In genomic region chr19:15115080-15115479, GRCh38 we compare ENCODE assay signal across 12 cellular contexts. TPM values are rescaled to one million over a fixed set of nuclear protein-coding genes. Genes with fewer than 3 reads are reported as not detected.
DNase-seq lines count a peak whose midpoint lies in the region; ATAC-seq and TF ChIP-seq lines count a peak whose summit lies in the region.
"Had no signal": no experiment of that assay in that cellular context is flagged by ENCODE, and none has a peak within 500 bp of the region (broad histone marks: within the 10 kb centered on the region; RNA-seq: fewer than 3 reads in every experiment).

No MANE protein-coding gene starts in this region.

- peaks cover 4% of the 10 kb centered on the region for H3K27me3 Mint-ChIP-seq in HFFc6 (ENCODE audit: insufficient read depth)
- H3K27me3 Mint-ChIP-seq in endodermal cell (ENCODE audit: insufficient read depth): no peaks in the 10 kb centered on the region
- no peaks in the 10 kb centered on the region for H3K27me3 Mint-ChIP-seq in neural progenitor cell (ENCODE audit: insufficient read depth, low read depth)
- no peaks in the 10 kb centered on the region for H3K27me3 Mint-ChIP-seq in activated T-cell treated with anti-CD3 and anti-CD28 coated beads, Interleukin-2, amount 50 U/mL, for 72 hours (ENCODE audit: low read depth)

- H3K4me2 ChIP-seq in neural progenitor cell: no peak overlapping the region

- no peak overlapping the region for H3K9ac ChIP-seq in endodermal cell (ENCODE audit: extremely low read depth, low read length, poor library complexity, severe bottlenecking)
- peak overlapping the region in 1 of 3 donors; percentile 16 for H3K9ac ChIP-seq in skeletal muscle tissue (ENCODE audit: low read depth in 1 of 3, low read length in 3 of 3)
- H3K9ac ChIP-seq in neural progenitor cell: no peak overlapping the region

- H3K27me3 ChIP-seq in endodermal cell (ENCODE audit: control insufficient read depth, insufficient read depth, low read length, poor library complexity, severe bottlenecking) (no peaks in the 10 kb centered on the region), layer of hippocampus (ENCODE audit: control insufficient read depth, insufficient read depth, low read length) (no peaks in the 10 kb centered on the region), skeletal muscle tissue (ENCODE audit: control insufficient read depth in 3 of 3, insufficient read depth in 3 of 3, low read length in 3 of 3) (no peaks in the 10 kb centered on the region), neural progenitor cell (no peaks in the 10 kb centered on the region)
- H3K27me3 ChIP-seq: neutrophil had no signal

- H4K20me1 ChIP-seq in neural progenitor cell (ENCODE audit: low read depth): no peaks in the 10 kb centered on the region

- 95 to 96% methylated on average over 11 to 13 of the region's 13 CpGs for WGBS in endodermal cell (ENCODE audit: insufficient coverage in 1 of 2, insufficient read length in 1 of 2), 2 experiments

- H3K4me1 Mint-ChIP-seq in HFFc6 (ENCODE audit: low read depth): peaks cover 16% of the 10 kb centered on the region
- no peaks in the 10 kb centered on the region for H3K4me1 Mint-ChIP-seq in endodermal cell
- no peaks in the 10 kb centered on the region for H3K4me1 Mint-ChIP-seq in neural progenitor cell
- no peaks in the 10 kb centered on the region for H3K4me1 Mint-ChIP-seq in activated T-cell treated with anti-CD3 and anti-CD28 coated beads, Interleukin-2, amount 50 U/mL, for 72 hours (ENCODE audit: low read depth)

- H3K4me3 Mint-ChIP-seq in HFFc6 (no peak overlapping the region), endodermal cell (no peak overlapping the region), neural progenitor cell (no peak overlapping the region)
- no peak overlapping the region for H3K4me3 Mint-ChIP-seq in activated T-cell treated with anti-CD3 and anti-CD28 coated beads, Interleukin-2, amount 50 U/mL, for 72 hours
- H3K4me3 Mint-ChIP-seq: T-helper 1 cell treated with Interleukin-12 subunit alpha and Interleukin-12 subunit beta and Interleukin-4 antibody, amounts not matched to agents 30 μg/mL and 1 μg/mL, for 36 hours had no signal

- H3K36me3 Mint-ChIP-seq in HFFc6 (ENCODE audit: low read depth): peaks cover 43% of the 10 kb centered on the region
- peaks cover 71% of the 10 kb centered on the region for H3K36me3 Mint-ChIP-seq in endodermal cell (ENCODE audit: low read depth)
- H3K36me3 Mint-ChIP-seq in neural progenitor cell: peaks cover 24% of the 10 kb centered on the region
- peaks cover 3 to 14% of the 10 kb centered on the region in 2 donors for H3K36me3 Mint-ChIP-seq in activated T-cell treated with anti-CD3 and anti-CD28 coated beads, Interleukin-2, amount 50 U/mL, for 72 hours (ENCODE audit: insufficient read depth in 2 of 2)

- H3K4me3 ChIP-seq in endodermal cell (ENCODE audit: low read length) (no peak overlapping the region), skeletal muscle tissue (ENCODE audit: low read length in 3 of 3) (no peak overlapping the region), neural progenitor cell (no peak overlapping the region)

- peak overlapping the region; percentile 69 for H3K27ac Mint-ChIP-seq in HFFc6
- H3K27ac Mint-ChIP-seq in endodermal cell: no peak overlapping the region
- no peak overlapping the region for H3K27ac Mint-ChIP-seq in neural progenitor cell
- H3K27ac Mint-ChIP-seq in activated T-cell treated with anti-CD3 and anti-CD28 coated beads, Interleukin-2, amount 50 U/mL, for 72 hours: no peak overlapping the region
- H3K27ac Mint-ChIP-seq: T-helper 1 cell treated with Interleukin-12 subunit alpha and Interleukin-12 subunit beta and Interleukin-4 antibody, amounts not matched to agents 30 μg/mL and 1 μg/mL, for 36 hours had no signal

- H2AFZ ChIP-seq in neural progenitor cell (replicated peaks): no peak overlapping the region

- ATAC-seq in activated T-cell treated with anti-CD3 and anti-CD28 coated beads, Interleukin-2, amount 50 U/mL, for 72 hours (replicated peaks in 1 of 2): no peak

- H3F3A ChIP-seq in neural progenitor cell (ENCODE audit: low read depth): peaks cover 30% of the 10 kb centered on the region

- in situ Hi-C loops in GM13977 (cut with MboI; ENCODE audit: low pct_unique_long_range_greater_than_20kb, low sequenced_read_pairs, unreplicated experiment): no loop called here

- no peak for TF ChIP-seq CTCF in HFFc6 (IDR thresholded peaks at IDR 0.05)
- TF ChIP-seq CTCF in endodermal cell (conservative IDR thresholded peaks at IDR 0.05): no peak
- no peak for TF ChIP-seq CTCF in neural progenitor cell (IDR thresholded peaks at IDR 0.05)
- TF ChIP-seq CTCF in GM13977 (IDR thresholded peaks at IDR 0.05; ENCODE audit: extremely low read depth, insufficient read depth, missing control alignments): no peak

- H3K36me3 ChIP-seq in endodermal cell (ENCODE audit: control insufficient read depth, insufficient read depth, low read length) (peaks cover 75% of the 10 kb centered on the region), skeletal muscle tissue (ENCODE audit: control insufficient read depth in 3 of 3, insufficient read depth in 3 of 3, low read length in 3 of 3) (peaks cover 54 to 69% (median 67%) of the 10 kb centered on the region in 3 donors), neural progenitor cell (peaks cover 3% of the 10 kb centered on the region)

- DNase-seq in HFFc6: peak; percentile 42
- DNase-seq in endodermal cell: no peak
- DNase-seq in neural progenitor cell (ENCODE audit: low spot score): no peak
- no peak for DNase-seq in activated T-cell treated with anti-CD3 and anti-CD28 coated beads, Interleukin-2, amount 50 U/mL, for 72 hours
- DNase-seq in NCI-H748 (lab: John Stamatoyannopoulos, UW; ENCODE audit: unreplicated experiment): no peak
- DNase-seq in GM13977 (ENCODE audit: low spot score): no peak

- H3K27ac ChIP-seq in endodermal cell (ENCODE audit: low read depth, low read length): peak overlapping the region; percentile 63
- H3K27ac ChIP-seq in layer of hippocampus (ENCODE audit: low read depth, low read length): peak overlapping the region; percentile 15
- H3K27ac ChIP-seq in skeletal muscle tissue (ENCODE audit: low read depth, low read length): peak overlapping the region; percentile 11
- H3K27ac ChIP-seq in neural progenitor cell: no peak overlapping the region
- H3K27ac ChIP-seq: neutrophil had no signal

- H3K79me2 ChIP-seq in neural progenitor cell (ENCODE audit: low read depth): no peaks in the 10 kb centered on the region

- no peaks in the 10 kb centered on the region for H3K9me3 Mint-ChIP-seq in HFFc6
- no peaks in the 10 kb centered on the region for H3K9me3 Mint-ChIP-seq in endodermal cell
- no peaks in the 10 kb centered on the region for H3K9me3 Mint-ChIP-seq in neural progenitor cell
- H3K9me3 Mint-ChIP-seq in activated T-cell treated with anti-CD3 and anti-CD28 coated beads, Interleukin-2, amount 50 U/mL, for 72 hours: no peaks in the 10 kb centered on the region
- H3K9me3 Mint-ChIP-seq: T-helper 1 cell treated with Interleukin-12 subunit alpha and Interleukin-12 subunit beta and Interleukin-4 antibody, amounts not matched to agents 30 μg/mL and 1 μg/mL, for 36 hours had no signal

- H3K4me1 ChIP-seq in endodermal cell (ENCODE audit: control insufficient read depth, insufficient read depth, low read length) (no peaks in the 10 kb centered on the region), skeletal muscle tissue (ENCODE audit: control insufficient read depth in 3 of 3, insufficient read depth in 3 of 3, low read length in 3 of 3) (peaks cover 5 to 16% (median 8%) of the 10 kb centered on the region in 3 donors), neural progenitor cell (no peaks in the 10 kb centered on the region)

- H3K9me3 ChIP-seq in endodermal cell (ENCODE audit: control insufficient read depth, low read length) (peaks cover 6% of the 10 kb centered on the region), skeletal muscle tissue (ENCODE audit: control insufficient read depth in 3 of 3, low read length in 3 of 3) (no peaks in the 10 kb centered on the region), neural progenitor cell (ENCODE audit: low read depth) (no peaks in the 10 kb centered on the region)
- H3K9me3 ChIP-seq: neutrophil had no signal

RNA-seq across cellular contexts. Expression of gene SYDE1, which starts 7.9 kb away (rescaled TPM):
- total RNA-seq in HFFc6 (2021; fragmentation: NEBNext Ultra II Directional; extraction: Animal tissue kit (Norgen Biotek cat#: 25700)): 10 to 100 TPM; 88.6 to 96.1 (median 92.0) TPM
- total RNA-seq in endodermal cell (10 to 100 TPM in 1 of 2 donors, 1 to 10 TPM in 1; 8.9 to 12.2 TPM), skeletal muscle tissue (7.3 TPM), neural progenitor cell (ENCODE audit: low replicate concordance) (8.0 and 25.2 TPM in 2 replicates)
- polyA plus RNA-seq in endodermal cell (2013, experiment 1 of 2): 12.9 TPM
- 11.9 TPM for polyA plus RNA-seq in endodermal cell (2013, experiment 2 of 2)
- 1 to 10 TPM; 1.4 to 1.6 TPM for total RNA-seq in activated T-cell treated with anti-CD3 and anti-CD28 coated beads, Interleukin-2, amount 50 U/mL, for 72 hours

RNA-seq across cellular contexts. Expression of gene OR1I1, which starts 33.1 kb away (rescaled TPM):
- total RNA-seq in HFFc6 (2021; fragmentation: NEBNext Ultra II Directional; extraction: Animal tissue kit (Norgen Biotek cat#: 25700)): not detected
- total RNA-seq in endodermal cell (not detected), skeletal muscle tissue (not detected), neural progenitor cell (ENCODE audit: low replicate concordance) (not detected in 2 replicates)
- polyA plus RNA-seq in endodermal cell (2013, experiment 1 of 2): not detected
- not detected for polyA plus RNA-seq in endodermal cell (2013, experiment 2 of 2)
- total RNA-seq in activated T-cell treated with anti-CD3 and anti-CD28 coated beads, Interleukin-2, amount 50 U/mL, for 72 hours: not detected
- total RNA-seq: LHCN-M2, NCI-H460 had no signal
